16 cellular contexts compared by ENCODE assay signal in genomic region chr9:114684036-114684435, GRCh38. TPM values are rescaled to one million over a fixed set of nuclear protein-coding genes. Genes with fewer than 3 reads are reported as not detected.
A peak's percentile ranks its signal among the peaks of the same experiment; 100 is the strongest.
DNase-seq lines count a peak whose midpoint lies in the region; ATAC-seq and TF ChIP-seq lines count a peak whose summit lies in the region.
"Had no signal": no experiment of that assay in that cellular context is flagged by ENCODE, and none has a peak within 500 bp of the region (broad histone marks: within the 10 kb centered on the region; RNA-seq: fewer than 3 reads in every experiment).

No MANE protein-coding gene starts in this region.

- peaks cover 25% of the 10 kb centered on the region for H3K36me3 Mint-ChIP-seq in natural killer cell treated with Interleukin-12 subunit alpha and Interleukin-12 subunit beta and Interleukin-15 and Interleukin-18, amount 100 ng/mL, for 72 hours
- no peaks in the 10 kb centered on the region for H3K36me3 Mint-ChIP-seq in natural killer cell
- H3K36me3 Mint-ChIP-seq in activated naive CD4-positive, alpha-beta T cell treated with anti-CD3 and anti-CD28 coated beads, Interleukin-2, amount 50 U/mL, for 24 hours: peaks cover 1% of the 10 kb centered on the region
- H3K36me3 Mint-ChIP-seq in stimulated activated effector memory CD8-positive, alpha-beta T cell treated with anti-CD3 and anti-CD28 coated beads, Interleukin-12 subunit alpha, Interleukin-12 subunit beta, amount 100 ng/mL, for 72 hours: no peaks in the 10 kb centered on the region

- peaks cover 0 to 5% of the 10 kb centered on the region in 2 donors for H3K27me3 Mint-ChIP-seq in natural killer cell treated with Interleukin-12 subunit alpha and Interleukin-12 subunit beta and Interleukin-15 and Interleukin-18, amount 100 ng/mL, for 72 hours
- peaks cover 2 to 7% of the 10 kb centered on the region in 2 donors for H3K27me3 Mint-ChIP-seq in natural killer cell (ENCODE audit: low read depth in 2 of 2)
- peaks cover 2% of the 10 kb centered on the region for H3K27me3 Mint-ChIP-seq in activated naive CD4-positive, alpha-beta T cell treated with anti-CD3 and anti-CD28 coated beads, Interleukin-2, amount 50 U/mL, for 24 hours

- peak overlapping the region; percentile 11 to 67 for H3K27ac Mint-ChIP-seq in natural killer cell treated with Interleukin-12 subunit alpha and Interleukin-12 subunit beta and Interleukin-15 and Interleukin-18, amount 100 ng/mL, for 72 hours
- no peak overlapping the region for H3K27ac Mint-ChIP-seq in natural killer cell
- H3K27ac Mint-ChIP-seq in activated naive CD4-positive, alpha-beta T cell treated with anti-CD3 and anti-CD28 coated beads, Interleukin-2, amount 50 U/mL, for 24 hours: peak overlapping the region; percentile 5
- H3K27ac Mint-ChIP-seq in stimulated activated effector memory CD8-positive, alpha-beta T cell treated with anti-CD3 and anti-CD28 coated beads, Interleukin-12 subunit alpha, Interleukin-12 subunit beta, amount 100 ng/mL, for 72 hours: peak overlapping the region; percentile 30
- H3K27ac Mint-ChIP-seq: GM23338 had no signal

- H3K4me1 Mint-ChIP-seq in natural killer cell treated with Interleukin-12 subunit alpha and Interleukin-12 subunit beta and Interleukin-15 and Interleukin-18, amount 100 ng/mL, for 72 hours (ENCODE audit: low read depth in 2 of 2): peaks cover 22 to 53% of the 10 kb centered on the region in 2 donors
- H3K4me1 Mint-ChIP-seq in natural killer cell: peaks cover 0 to 5% of the 10 kb centered on the region in 2 donors
- peaks cover 41% of the 10 kb centered on the region for H3K4me1 Mint-ChIP-seq in activated naive CD4-positive, alpha-beta T cell treated with anti-CD3 and anti-CD28 coated beads, Interleukin-2, amount 50 U/mL, for 24 hours
- H3K4me1 Mint-ChIP-seq in stimulated activated effector memory CD8-positive, alpha-beta T cell treated with anti-CD3 and anti-CD28 coated beads, Interleukin-12 subunit alpha, Interleukin-12 subunit beta, amount 100 ng/mL, for 72 hours: peaks cover 44% of the 10 kb centered on the region
- H3K4me1 Mint-ChIP-seq: GM23338 had no signal

- DNase-seq in activated CD4-positive, alpha-beta T cell treated with anti-CD3 and anti-CD28 coated beads for 4 hours: peak; percentile 29 to 34
- DNase-seq in activated CD4-positive, alpha-beta T cell treated with anti-CD3 and anti-CD28 coated beads for 1 hour: no peak
- no peak for DNase-seq in natural killer cell treated with Interleukin-12 subunit alpha and Interleukin-12 subunit beta and Interleukin-15 and Interleukin-18, amount 100 ng/mL, for 72 hours (ENCODE audit: low spot score)
- no peak for DNase-seq in natural killer cell
- no peak for DNase-seq in stimulated activated effector memory CD8-positive, alpha-beta T cell treated with anti-CD3 and anti-CD28 coated beads, Interleukin-12 subunit alpha, Interleukin-12 subunit beta, amount 100 ng/mL, for 72 hours (ENCODE audit: low spot score in 2 of 2)
- no peak for DNase-seq in activated CD8-positive, alpha-beta memory T cell treated with anti-CD3 and anti-CD28 coated beads, Interleukin-2, amount 50 U/mL, for 48 hours
- DNase-seq: DMS 273 treated with DMSO at 0.1 percent for 48 hours, MV-4-11, NCI-H1436, NCI-H2029 treated with DMSO at 0.1 percent for 48 hours, NCI-H524 had no signal

- ATAC-seq in natural killer cell treated with Interleukin-12 subunit alpha and Interleukin-12 subunit beta and Interleukin-15 and Interleukin-18, amount 100 ng/mL, for 72 hours: no peak
- ATAC-seq in natural killer cell: no peak
- ATAC-seq in stimulated activated effector memory CD8-positive, alpha-beta T cell treated with anti-CD3 and anti-CD28 coated beads, Interleukin-12 subunit alpha, Interleukin-12 subunit beta, amount 100 ng/mL, for 72 hours: no peak
- no peak for ATAC-seq in GM19023 (IDR thresholded peaks at IDR 0.05; ENCODE audit: unreplicated experiment)
- ATAC-seq: GM23338 had no signal

- H3K9me3 Mint-ChIP-seq in natural killer cell treated with Interleukin-12 subunit alpha and Interleukin-12 subunit beta and Interleukin-15 and Interleukin-18, amount 100 ng/mL, for 72 hours: no peaks in the 10 kb centered on the region
- H3K9me3 Mint-ChIP-seq in natural killer cell: no peaks in the 10 kb centered on the region
- H3K9me3 Mint-ChIP-seq in activated naive CD4-positive, alpha-beta T cell treated with anti-CD3 and anti-CD28 coated beads, Interleukin-2, amount 50 U/mL, for 24 hours: no peaks in the 10 kb centered on the region
- no peaks in the 10 kb centered on the region for H3K9me3 Mint-ChIP-seq in stimulated activated effector memory CD8-positive, alpha-beta T cell treated with anti-CD3 and anti-CD28 coated beads, Interleukin-12 subunit alpha, Interleukin-12 subunit beta, amount 100 ng/mL, for 72 hours
- H3K9me3 Mint-ChIP-seq: GM23338 had no signal

- no peak for TF ChIP-seq CTCF in natural killer cell (IDR thresholded peaks at IDR 0.05)

- peak overlapping the region; percentile 30 for H3K4me3 Mint-ChIP-seq in natural killer cell treated with Interleukin-12 subunit alpha and Interleukin-12 subunit beta and Interleukin-15 and Interleukin-18, amount 100 ng/mL, for 72 hours
- H3K4me3 Mint-ChIP-seq in natural killer cell: no peak overlapping the region
- peak overlapping the region; percentile 70 for H3K4me3 Mint-ChIP-seq in activated naive CD4-positive, alpha-beta T cell treated with anti-CD3 and anti-CD28 coated beads, Interleukin-2, amount 50 U/mL, for 24 hours
- H3K4me3 Mint-ChIP-seq in stimulated activated effector memory CD8-positive, alpha-beta T cell treated with anti-CD3 and anti-CD28 coated beads, Interleukin-12 subunit alpha, Interleukin-12 subunit beta, amount 100 ng/mL, for 72 hours: no peak overlapping the region
- H3K4me3 Mint-ChIP-seq: GM23338 had no signal

- intact Hi-C loops in natural killer cell (cut with micrococcal nuclease): no loop called here

RNA-seq across cellular contexts. Expression of gene TEX48, which starts 2.0 kb away (rescaled TPM):
- not detected for total RNA-seq in natural killer cell treated with Interleukin-12 subunit alpha and Interleukin-12 subunit beta and Interleukin-15 and Interleukin-18, amount 100 ng/mL, for 72 hours
- total RNA-seq in natural killer cell: not detected
- total RNA-seq: A172, Daoy, GM23338 had no signal

RNA-seq across cellular contexts. Expression of gene TEX53, which starts 26.4 kb away (rescaled TPM):
- not detected for total RNA-seq in natural killer cell treated with Interleukin-12 subunit alpha and Interleukin-12 subunit beta and Interleukin-15 and Interleukin-18, amount 100 ng/mL, for 72 hours
- not detected for total RNA-seq in natural killer cell
- total RNA-seq: A172, Daoy, GM23338 had no signal

Comparison
In these comparisons a context has a peak if more than half of its experiments do, and no peak if none do; other contexts are left out.
1. DNase-seq: peak in activated CD4-positive, alpha-beta T cell treated with anti-CD3 and anti-CD28 coated beads for 4 hours (2 of 2); none in activated CD4-positive, alpha-beta T cell treated with anti-CD3 and anti-CD28 coated beads for 1 hour (single experiment), natural killer cell treated with Interleukin-12 subunit alpha and Interleukin-12 subunit beta and Interleukin-15 and Interleukin-18, amount 100 ng/mL, for 72 hours (single experiment), natural killer cell (single experiment), stimulated activated effector memory CD8-positive, alpha-beta T cell treated with anti-CD3 and anti-CD28 coated beads, Interleukin-12 subunit alpha, Interleukin-12 subunit beta, amount 100 ng/mL, for 72 hours (0 of 2) and activated CD8-positive, alpha-beta memory T cell treated with anti-CD3 and anti-CD28 coated beads, Interleukin-2, amount 50 U/mL, for 48 hours (single experiment).
2. H3K27ac Mint-ChIP-seq: peak in natural killer cell treated with Interleukin-12 subunit alpha and Interleukin-12 subunit beta and Interleukin-15 and Interleukin-18, amount 100 ng/mL, for 72 hours (2 of 2), activated naive CD4-positive, alpha-beta T cell treated with anti-CD3 and anti-CD28 coated beads, Interleukin-2, amount 50 U/mL, for 24 hours (single experiment) and stimulated activated effector memory CD8-positive, alpha-beta T cell treated with anti-CD3 and anti-CD28 coated beads, Interleukin-12 subunit alpha, Interleukin-12 subunit beta, amount 100 ng/mL, for 72 hours (single experiment); none in natural killer cell (0 of 2).
3. H3K4me3 Mint-ChIP-seq: peak in natural killer cell treated with Interleukin-12 subunit alpha and Interleukin-12 subunit beta and Interleukin-15 and Interleukin-18, amount 100 ng/mL, for 72 hours (single experiment) and activated naive CD4-positive, alpha-beta T cell treated with anti-CD3 and anti-CD28 coated beads, Interleukin-2, amount 50 U/mL, for 24 hours (single experiment); none in natural killer cell (single experiment) and stimulated activated effector memory CD8-positive, alpha-beta T cell treated with anti-CD3 and anti-CD28 coated beads, Interleukin-12 subunit alpha, Interleukin-12 subunit beta, amount 100 ng/mL, for 72 hours (single experiment).